ENCODE assay signal across 1 cellular context in genomic region chr1:109793486-109794318, GRCh38.
TF ChIP-seq lines count a peak whose summit lies in the region.

No MANE protein-coding gene starts in this region.

TF ChIP-seq in IMR-90, 13 proteins besides CTCF, POLR2A, EP300 and RAD21:
- no peak for TF ChIP-seq MAFK (IDR thresholded peaks at IDR 0.05; ENCODE audit: low read depth, low read length)
- TF ChIP-seq CEBPB (IDR thresholded peaks at IDR 0.05; ENCODE audit: low read depth, low read length) = peak; percentile 51
- peak; percentile 28; the same call in 1 of the 2 replicates for TF ChIP-seq FOS (IDR thresholded peaks at IDR 0.05; ENCODE audit: low read depth, low read length)
- TF ChIP-seq MXI1 (IDR thresholded peaks at IDR 0.05; ENCODE audit: borderline replicate concordance, low read depth, low read length) = no peak
- TF ChIP-seq USF2 (IDR thresholded peaks at IDR 0.05; ENCODE audit: low read depth, low read length) = no peak
